Comparison of ENCODE assay signal across 9 cellular contexts in genomic region chr3:48240000-48240710, GRCh38. TPM values are rescaled to one million over a fixed set of nuclear protein-coding genes. Genes with fewer than 3 reads are reported as not detected.
A peak's percentile ranks its signal among the peaks of the same experiment; 100 is the strongest.
DNase-seq lines count a peak whose midpoint lies in the region; ATAC-seq and TF ChIP-seq lines count a peak whose summit lies in the region.
"Had no signal": no experiment of that assay in that cellular context is flagged by ENCODE, and none has a peak within 500 bp of the region (broad histone marks: within the 10 kb centered on the region; RNA-seq: fewer than 3 reads in every experiment).

No MANE protein-coding gene starts in this region.

- no CpG with 5 or more reads among the region's 15 CpGs for WGBS in neuronal stem cell (ENCODE audit: extremely low coverage in 2 of 2, insufficient read length in 2 of 2, insufficient replicate concordance in 1 of 2), 2 donors

- no peaks in the 10 kb centered on the region for H3K36me3 ChIP-seq in CD4-positive, alpha-beta memory T cell (ENCODE audit: insufficient read depth, low read length)
- H3K36me3 ChIP-seq in MM.1S (replicated peaks; ENCODE audit: insufficient read depth, low read length): no peaks in the 10 kb centered on the region
- H3K36me3 ChIP-seq in neuronal stem cell (replicated peaks in 1 of 2; ENCODE audit: control insufficient read depth in 2 of 2, insufficient read depth in 2 of 2, low read length in 2 of 2): peaks cover 2 to 5% of the 10 kb centered on the region in 2 donors

- H3K14ac ChIP-seq in neuronal stem cell (ENCODE audit: low read length): no peak overlapping the region

- peak overlapping the region; percentile 17 for H4K8ac ChIP-seq in neuronal stem cell (ENCODE audit: low read depth, low read length)

- H3K4ac ChIP-seq in neuronal stem cell (ENCODE audit: low read length): no peak overlapping the region

- H3K4me1 ChIP-seq in CD4-positive, alpha-beta memory T cell (ENCODE audit: insufficient read depth, low read length): peaks cover 27% of the 10 kb centered on the region
- H3K4me1 ChIP-seq in MM.1S (ENCODE audit: low read length): no peaks in the 10 kb centered on the region; the same call in 1 of the 2 replicates
- H3K4me1 ChIP-seq in neuronal stem cell (ENCODE audit: control insufficient read depth in 2 of 2, insufficient read depth in 1 of 2, low read depth in 1 of 2, low read length in 2 of 2): peaks cover 5 to 9% of the 10 kb centered on the region in 2 donors

- H3K4me3 Mint-ChIP-seq in CD4-positive, alpha-beta memory T cell: peak overlapping the region in 7 of 8 donors; percentile 18 to 97 (median 92)

- H3K4me2 ChIP-seq in MM.1S (ENCODE audit: low read depth, low read length) (peak overlapping the region; percentile 61; the same call in 1 of the 2 replicates), neuronal stem cell (ENCODE audit: insufficient read depth, low read length, poor library complexity, severe bottlenecking) (peak overlapping the region; percentile 2)

- no peak overlapping the region for H2BK12ac ChIP-seq in neuronal stem cell (ENCODE audit: low read length)

- no peaks in the 10 kb centered on the region for H3K9me3 Mint-ChIP-seq in CD4-positive, alpha-beta memory T cell

- H2BK120ac ChIP-seq in neuronal stem cell (ENCODE audit: low read depth, low read length): no peak overlapping the region

- peak overlapping the region; percentile 69 for H2AFZ ChIP-seq in MM.1S (ENCODE audit: low read length)
- peak overlapping the region; percentile 88 for H2AFZ ChIP-seq in neuronal stem cell (ENCODE audit: low read length)

- no peak overlapping the region for H2AK5ac ChIP-seq in neuronal stem cell (ENCODE audit: low read depth, low read length)

- no peak overlapping the region for H4K91ac ChIP-seq in neuronal stem cell (ENCODE audit: low read depth, low read length, poor library complexity)

- CTCF ChIA-PET in CD4-positive, alpha-beta memory T cell (lab: Charles Lee; ENCODE audit: partially characterized antibody): interaction anchor here (0.6 to 1.9 kb wide), 11 partner anchors 8 to 1988 kb away, joined by 3 to 12 read pairs (median 4); no protein-coding TSS in a partner anchor

- no peaks in the 10 kb centered on the region for H3K27me3 Mint-ChIP-seq in CD4-positive, alpha-beta memory T cell

- H3K4me3 ChIP-seq in CD4-positive, alpha-beta memory T cell (ENCODE audit: low read length in 2 of 2): no peak overlapping the region
- H3K4me3 ChIP-seq in MM.1S (ENCODE audit: low read length): peak overlapping the region; percentile 88
- peak overlapping the region in 1 of 2 donors; percentile 60 for H3K4me3 ChIP-seq in neuronal stem cell (ENCODE audit: low read length in 2 of 2)

- no peaks in the 10 kb centered on the region for H3K9me2 ChIP-seq in MM.1S (replicated peaks; ENCODE audit: insufficient read depth, low read length)

- H3K27me3 ChIP-seq in CD4-positive, alpha-beta memory T cell (ENCODE audit: insufficient read depth, low read length): no peaks in the 10 kb centered on the region
- no peaks in the 10 kb centered on the region for H3K27me3 ChIP-seq in MM.1S (replicated peaks; ENCODE audit: insufficient read depth, low read length)
- no peaks in the 10 kb centered on the region for H3K27me3 ChIP-seq in neuronal stem cell (ENCODE audit: control insufficient read depth in 3 of 3, insufficient read depth in 3 of 3, low read depth in 1 of 3, low read length in 3 of 3)

- no peaks in the 10 kb centered on the region for H3K79me2 ChIP-seq in MM.1S (ENCODE audit: low read length)

- H3K27ac Mint-ChIP-seq in CD4-positive, alpha-beta memory T cell: peak overlapping the region; percentile 31 to 96 (median 90)

- H3K27ac ChIP-seq in CD4-positive, alpha-beta memory T cell (ENCODE audit: low read depth, low read length): peak overlapping the region; percentile 69
- no peak overlapping the region for H3K27ac ChIP-seq in MM.1S (ENCODE audit: low read length)
- peak overlapping the region; percentile 40 for H3K27ac ChIP-seq in caudate nucleus (ENCODE audit: low read depth, low read length)
- H3K27ac ChIP-seq in neuronal stem cell (replicated peaks; ENCODE audit: low read length): peak overlapping the region; percentile 65

- H3K23ac ChIP-seq in neuronal stem cell (ENCODE audit: low read depth, low read length, poor library complexity): no peak overlapping the region

- no peak overlapping the region for H2BK15ac ChIP-seq in neuronal stem cell (ENCODE audit: low read length)

- intact Hi-C loops in CD4-positive, alpha-beta memory T cell (cut with micrococcal nuclease): loop anchor here (2.0 kb wide), 1 partner anchor 317 kb away; the partner anchor contains the start of gene PFKFB4

- no peaks in the 10 kb centered on the region for H3K9me3 ChIP-seq in CD4-positive, alpha-beta memory T cell (ENCODE audit: control insufficient read depth in 1 of 2, low read length in 2 of 2)
- H3K9me3 ChIP-seq in MM.1S (replicated peaks; ENCODE audit: insufficient read depth, low read length) (no peaks in the 10 kb centered on the region), neuronal stem cell (replicated peaks in 1 of 2; ENCODE audit: control insufficient read depth in 2 of 2, insufficient read depth in 1 of 2, low read depth in 1 of 2, low read length in 2 of 2) (no peaks in the 10 kb centered on the region)

- H3K36me3 Mint-ChIP-seq in CD4-positive, alpha-beta memory T cell: no peaks in the 10 kb centered on the region

- H4K20me1 ChIP-seq in MM.1S (ENCODE audit: insufficient read depth, low read length): no peaks in the 10 kb centered on the region

- H2BK5ac ChIP-seq in neuronal stem cell (ENCODE audit: low read length): no peak overlapping the region

- no peak overlapping the region for H3K9ac ChIP-seq in MM.1S (ENCODE audit: low read length)
- H3K9ac ChIP-seq in neuronal stem cell (ENCODE audit: low read depth, low read length, poor library complexity): no peak overlapping the region

- ATAC-seq in GM19023 (IDR thresholded peaks at IDR 0.05; ENCODE audit: unreplicated experiment): no peak

- H3K4me1 Mint-ChIP-seq in CD4-positive, alpha-beta memory T cell: peaks cover 6 to 22% (median 11%) of the 10 kb centered on the region in 4 donors

- peaks cover 6% of the 10 kb centered on the region for H3K79me1 ChIP-seq in neuronal stem cell (ENCODE audit: low read depth, low read length)

- peak overlapping the region; percentile 72 for H3K18ac ChIP-seq in neuronal stem cell (ENCODE audit: low read length)

- no peak for DNase-seq in CD4-positive, alpha-beta memory T cell
- DNase-seq in MM.1S (no peak), caudate nucleus (lab: John Stamatoyannopoulos, UW) (no peak), neuronal stem cell (ENCODE audit: low spot score) (peak; percentile 55), NCI-H128 (lab: John Stamatoyannopoulos, UW; ENCODE audit: unreplicated experiment) (no peak), putamen (ENCODE audit: low spot score) (no peak), RKO (ENCODE audit: low spot score) (no peak)

- H3F3A ChIP-seq in MM.1S (ENCODE audit: insufficient read depth, low read length): no peaks in the 10 kb centered on the region; the same call in 1 of the 2 replicates

- no peak for TF ChIP-seq CTCF in MM.1S (IDR thresholded peaks at IDR 0.05; ENCODE audit: low read length)

- POLR2A ChIA-PET in CD4-positive, alpha-beta memory T cell (lab: Charles Lee; ENCODE audit: partially characterized antibody): interaction anchor here (0.6 to 2.4 kb wide), 11 partner anchors 10 to 317 kb away, joined by 3 to 36 read pairs (median 6); partner anchors contain the start of genes CCDC51, CDC25A, NME6 and TMA7

RNA-seq across cellular contexts. Expression of gene ZNF589, which starts 0.7 kb away (rescaled TPM):
- 10 to 100 TPM; 49.4 to 58.6 TPM for total RNA-seq in CD4-positive, alpha-beta memory T cell
- 1 to 10 TPM; 2.7 to 6.7 TPM for polyA plus RNA-seq in CD4-positive, alpha-beta memory T cell
- 28.2 TPM for polyA plus RNA-seq in neuronal stem cell (2013, experiment 1 of 2)
- 29.0 TPM for polyA plus RNA-seq in neuronal stem cell (2013, experiment 2 of 2)

RNA-seq across cellular contexts. Expression of gene CAMP, which starts 16.9 kb away (rescaled TPM):
- not detected for total RNA-seq in CD4-positive, alpha-beta memory T cell
- not detected for polyA plus RNA-seq in CD4-positive, alpha-beta memory T cell
- not detected for polyA plus RNA-seq in neuronal stem cell (2013, experiment 1 of 2)
- polyA plus RNA-seq in neuronal stem cell (2013, experiment 2 of 2): not detected
- total RNA-seq: epithelial cell of proximal tubule had no signal

RNA-seq across cellular contexts. Expression of gene CDC25A, which starts 51.9 kb away (rescaled TPM):
- total RNA-seq in CD4-positive, alpha-beta memory T cell: not detected
- polyA plus RNA-seq in CD4-positive, alpha-beta memory T cell: under 1 TPM in 1 of 2 donors, not detected in 1; 0.09 TPM
- 26.0 TPM for polyA plus RNA-seq in neuronal stem cell (2013, experiment 1 of 2)
- 24.4 TPM for polyA plus RNA-seq in neuronal stem cell (2013, experiment 2 of 2)
